21 cellular contexts compared by ENCODE assay signal in the genomic region with DNA sequence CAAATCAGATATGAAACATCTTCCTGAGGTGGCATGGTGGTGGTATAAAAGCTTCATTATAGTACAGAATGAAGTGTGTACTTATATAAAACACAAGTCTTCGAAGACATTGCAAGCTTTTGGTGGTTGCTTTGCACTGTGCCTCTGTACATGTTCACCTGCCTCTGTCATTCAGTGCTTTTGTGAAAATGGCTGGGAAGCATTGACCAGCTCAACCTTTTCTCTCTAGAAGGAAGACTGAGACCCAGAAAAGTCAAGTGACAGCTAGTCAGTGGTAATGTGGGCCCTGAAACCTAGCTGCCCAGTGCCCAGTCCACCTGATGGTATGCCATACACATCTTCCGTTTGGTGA. TPM values are rescaled to one million over a fixed set of nuclear protein-coding genes. Genes with fewer than 3 reads are reported as not detected.
A peak's percentile ranks its signal among the peaks of the same experiment; 100 is the strongest.
DNase-seq lines count a peak whose midpoint lies in the region; ATAC-seq, FAIRE-seq and TF ChIP-seq lines count a peak whose summit lies in the region.
"Had no signal": no experiment of that assay in that cellular context is flagged by ENCODE, and none has a peak within 500 bp of the region (broad histone marks: within the 10 kb centered on the region; RNA-seq: fewer than 3 reads in every experiment).

No MANE protein-coding gene starts in this region.

- no peak for TF ChIP-seq CTCF in kidney (IDR thresholded peaks at IDR 0.05; ENCODE audit: borderline replicate concordance, extremely low read depth, insufficient read depth)
- TF ChIP-seq CTCF in suprapubic skin (IDR thresholded peaks at IDR 0.05) = no peak
- no peak for TF ChIP-seq CTCF in activated CD8-positive, alpha-beta T cell treated with anti-CD3 and anti-CD28 coated beads for 36 hours (IDR thresholded peaks at IDR 0.05)

- ATAC-seq in activated CD4-positive, alpha-beta T cell treated with anti-CD3 and anti-CD28 coated beads for 36 hours = no peak
- no peak for ATAC-seq in activated CD8-positive, alpha-beta T cell treated with anti-CD3 and anti-CD28 coated beads for 36 hours
- ATAC-seq: GM12878 had no signal

- H3K9me3 ChIP-seq in SK-N-MC (ENCODE audit: low read depth, low read length) (no peaks in the 10 kb centered on the region), kidney (ENCODE audit: control insufficient read depth in 1 of 2, low read length in 2 of 2) (no peaks in the 10 kb centered on the region), suprapubic skin (no peaks in the 10 kb centered on the region)
- H3K9me3 ChIP-seq: BLaER1, MG63, thoracic aorta had no signal

- H3K9ac ChIP-seq in SK-N-MC (ENCODE audit: insufficient read length) (no peak overlapping the region), kidney (ENCODE audit: low read length in 2 of 2) (no peak overlapping the region)
- H3K9ac ChIP-seq: BLaER1 had no signal

- H3K4me3 ChIP-seq in SK-N-MC = peak overlapping the region; percentile 5
- no peak overlapping the region for H3K4me3 ChIP-seq in kidney (ENCODE audit: low read length in 2 of 2)
- H3K4me3 ChIP-seq in suprapubic skin = no peak overlapping the region
- H3K4me3 ChIP-seq: BLaER1, GM12878, MG63, skin epidermis, thoracic aorta had no signal

- WGBS in suprapubic skin = 88% methylated on average over 2 of the region's 2 CpGs

- intact Hi-C loops in activated CD4-positive, alpha-beta T cell treated with anti-CD3 and anti-CD28 coated beads for 36 hours (cut with DNase I, micrococcal nuclease) = loop anchor here (2.0 to 10.0 kb wide), 3 partner anchors 21 to 1005 kb away; a partner anchor contains a TSS
- intact Hi-C loops in kidney (cut with DNase I) = no loop called here
- intact Hi-C loops in activated CD8-positive, alpha-beta T cell treated with anti-CD3 and anti-CD28 coated beads for 36 hours (cut with micrococcal nuclease) = no loop called here

- POLR2A ChIA-PET in activated CD4-positive, alpha-beta T cell treated with anti-CD3 and anti-CD28 coated beads for 36 hours (lab: Charles Lee) = no interaction called here
- POLR2A ChIA-PET in activated CD4-positive, alpha-beta T cell treated with anti-CD3 and anti-CD28 coated beads, Interleukin-2, amount 10 ng/mL, durations not matched to agents 7 days and 5 days (lab: Charles Lee) = interaction anchor here (0.6 kb wide), 1 partner anchor 26 kb away, joined by 4 read pairs; no protein-coding TSS in a partner anchor
- POLR2A ChIA-PET in activated CD8-positive, alpha-beta T cell treated with anti-CD3 and anti-CD28 coated beads for 36 hours (lab: Charles Lee) = interaction anchor here (6.3 kb wide), 1 partner anchor 11 kb away, joined by 43 read pairs; a partner anchor contains a TSS

- DNase-seq in activated CD4-positive, alpha-beta T cell treated with anti-CD3 and anti-CD28 coated beads for 36 hours = no peak
- DNase-seq in activated CD4-positive, alpha-beta T cell treated with anti-CD3 and anti-CD28 coated beads, Interleukin-2, amount 10 ng/mL, durations not matched to agents 7 days and 5 days = no peak
- DNase-seq in SK-N-MC (ENCODE audit: low read depth, low spot score) (no peak), kidney (no peak), suprapubic skin (ENCODE audit: low spot score in 2 of 2) (peak in 1 of 2 donors; percentile 15), NCI-H526 treated with DMSO at 0.1 percent for 48 hours (lab: John Stamatoyannopoulos, UW) (no peak), NCI-H2107 treated with DMSO at 0.1 percent for 48 hours (lab: John Stamatoyannopoulos, UW; ENCODE audit: unreplicated experiment) (no peak)
- DNase-seq in activated CD8-positive, alpha-beta T cell treated with anti-CD3 and anti-CD28 coated beads for 36 hours = no peak
- DNase-seq: 8988T; activated CD4-positive, alpha-beta memory T cell treated with anti-CD3 and anti-CD28 coated beads for 36 hours; activated naive CD4-positive, alpha-beta T cell treated with anti-CD3 and anti-CD28 coated beads, Interleukin-2, amount 50 U/mL, for 16 hours; activated T-cell treated with anti-CD3 and anti-CD28 coated beads, Interleukin-2, amount 50 U/mL, for 1 hour; GF-D8; naive B cell; NCI-H2227 treated with DMSO at 0.1 percent for 48 hours had no signal

- no peak for TF ChIP-seq EP300 in suprapubic skin (IDR thresholded peaks at IDR 0.05)

- H3K27ac Mint-ChIP-seq in activated CD4-positive, alpha-beta T cell treated with anti-CD3 and anti-CD28 coated beads for 36 hours = peak overlapping the region; percentile 39
- H3K27ac Mint-ChIP-seq in activated CD4-positive, alpha-beta T cell treated with anti-CD3 and anti-CD28 coated beads, Interleukin-2, amount 10 ng/mL, durations not matched to agents 7 days and 5 days = no peak overlapping the region
- no peak overlapping the region for H3K27ac Mint-ChIP-seq in activated CD8-positive, alpha-beta T cell treated with anti-CD3 and anti-CD28 coated beads for 36 hours
- H3K27ac Mint-ChIP-seq: activated CD4-positive, alpha-beta memory T cell treated with anti-CD3 and anti-CD28 coated beads for 36 hours; naive B cell had no signal

- no peak for TF ChIP-seq POLR2A in suprapubic skin (IDR thresholded peaks at IDR 0.05)

- no peaks in the 10 kb centered on the region for H3K27me3 ChIP-seq in suprapubic skin
- H3K27me3 ChIP-seq: BLaER1, MG63 had no signal

- peaks cover 4% of the 10 kb centered on the region for H3K36me3 Mint-ChIP-seq in activated CD4-positive, alpha-beta T cell treated with anti-CD3 and anti-CD28 coated beads for 36 hours (ENCODE audit: low read depth)
- H3K36me3 Mint-ChIP-seq in activated CD4-positive, alpha-beta T cell treated with anti-CD3 and anti-CD28 coated beads, Interleukin-2, amount 10 ng/mL, durations not matched to agents 7 days and 5 days (ENCODE audit: low read depth) = peaks cover 29% of the 10 kb centered on the region
- H3K36me3 Mint-ChIP-seq in activated CD8-positive, alpha-beta T cell treated with anti-CD3 and anti-CD28 coated beads for 36 hours (ENCODE audit: low read depth) = no peaks in the 10 kb centered on the region
- H3K36me3 Mint-ChIP-seq: activated CD4-positive, alpha-beta memory T cell treated with anti-CD3 and anti-CD28 coated beads for 36 hours; naive B cell had no signal

- H3K27ac ChIP-seq in SK-N-MC (peak overlapping the region; percentile 4; the same call in 1 of the 2 replicates), kidney (ENCODE audit: low read depth in 2 of 2, low read length in 2 of 2) (peak overlapping the region; percentile 8 to 13), suprapubic skin (peak overlapping the region; percentile 0)
- H3K27ac ChIP-seq: BLaER1, thoracic aorta had no signal

- H3K4me3 Mint-ChIP-seq in activated CD4-positive, alpha-beta T cell treated with anti-CD3 and anti-CD28 coated beads for 36 hours = no peak overlapping the region
- H3K4me3 Mint-ChIP-seq in activated CD4-positive, alpha-beta T cell treated with anti-CD3 and anti-CD28 coated beads, Interleukin-2, amount 10 ng/mL, durations not matched to agents 7 days and 5 days = no peak overlapping the region
- H3K4me3 Mint-ChIP-seq in activated CD8-positive, alpha-beta T cell treated with anti-CD3 and anti-CD28 coated beads for 36 hours = no peak overlapping the region
- H3K4me3 Mint-ChIP-seq: activated CD4-positive, alpha-beta memory T cell treated with anti-CD3 and anti-CD28 coated beads for 36 hours had no signal

- H3K36me3 ChIP-seq in SK-N-MC (ENCODE audit: insufficient read depth, low read length) (no peaks in the 10 kb centered on the region), kidney (ENCODE audit: control insufficient read depth in 1 of 2, insufficient read depth in 2 of 2, low read length in 2 of 2) (no peaks in the 10 kb centered on the region), suprapubic skin (no peaks in the 10 kb centered on the region)
- H3K36me3 ChIP-seq: BLaER1, MG63, thoracic aorta had no signal

- CTCF ChIA-PET in activated CD4-positive, alpha-beta T cell treated with anti-CD3 and anti-CD28 coated beads for 36 hours (lab: Charles Lee) = interaction anchor here (0.6 to 23.1 kb wide), 5 partner anchors 10 to 223 kb away, joined by 3 to 405 read pairs (median 9); a partner anchor contains a TSS
- CTCF ChIA-PET in activated CD4-positive, alpha-beta T cell treated with anti-CD3 and anti-CD28 coated beads, Interleukin-2, amount 10 ng/mL, durations not matched to agents 7 days and 5 days (lab: Charles Lee) = no interaction called here
- CTCF ChIA-PET in activated CD8-positive, alpha-beta T cell treated with anti-CD3 and anti-CD28 coated beads for 36 hours (lab: Charles Lee) = interaction anchor here (0.6 to 33.7 kb wide), 4 partner anchors 11 to 312 kb away, joined by 3 to 746 read pairs (median 44); a partner anchor contains a TSS

- FAIRE-seq in kidney (lab: Jason Lieb, UNC) = no peak
- FAIRE-seq: GM12878, RCC 7860 had no signal

- no peaks in the 10 kb centered on the region for H3K9me3 Mint-ChIP-seq in activated CD4-positive, alpha-beta T cell treated with anti-CD3 and anti-CD28 coated beads for 36 hours (ENCODE audit: low read depth)
- peaks cover 4% of the 10 kb centered on the region for H3K9me3 Mint-ChIP-seq in activated CD4-positive, alpha-beta T cell treated with anti-CD3 and anti-CD28 coated beads, Interleukin-2, amount 10 ng/mL, durations not matched to agents 7 days and 5 days
- H3K9me3 Mint-ChIP-seq in activated CD8-positive, alpha-beta T cell treated with anti-CD3 and anti-CD28 coated beads for 36 hours = no peaks in the 10 kb centered on the region
- H3K9me3 Mint-ChIP-seq: activated CD4-positive, alpha-beta memory T cell treated with anti-CD3 and anti-CD28 coated beads for 36 hours; naive B cell had no signal

- H3K4me1 Mint-ChIP-seq in activated CD4-positive, alpha-beta T cell treated with anti-CD3 and anti-CD28 coated beads for 36 hours = peaks cover 45% of the 10 kb centered on the region
- peaks cover 32% of the 10 kb centered on the region for H3K4me1 Mint-ChIP-seq in activated CD4-positive, alpha-beta T cell treated with anti-CD3 and anti-CD28 coated beads, Interleukin-2, amount 10 ng/mL, durations not matched to agents 7 days and 5 days
- peaks cover 57% of the 10 kb centered on the region for H3K4me1 Mint-ChIP-seq in activated CD8-positive, alpha-beta T cell treated with anti-CD3 and anti-CD28 coated beads for 36 hours (ENCODE audit: low read depth)

- no peaks in the 10 kb centered on the region for H3K27me3 Mint-ChIP-seq in activated CD4-positive, alpha-beta T cell treated with anti-CD3 and anti-CD28 coated beads for 36 hours
- peaks cover 3% of the 10 kb centered on the region for H3K27me3 Mint-ChIP-seq in activated CD4-positive, alpha-beta T cell treated with anti-CD3 and anti-CD28 coated beads, Interleukin-2, amount 10 ng/mL, durations not matched to agents 7 days and 5 days
- H3K27me3 Mint-ChIP-seq in activated CD8-positive, alpha-beta T cell treated with anti-CD3 and anti-CD28 coated beads for 36 hours = no peaks in the 10 kb centered on the region
- H3K27me3 Mint-ChIP-seq: activated CD4-positive, alpha-beta memory T cell treated with anti-CD3 and anti-CD28 coated beads for 36 hours had no signal

- H3K4me1 ChIP-seq in kidney (ENCODE audit: control insufficient read depth in 1 of 2, insufficient read depth in 1 of 2, low read depth in 1 of 2, low read length in 2 of 2) (peaks cover 32 to 71% of the 10 kb centered on the region in 2 donors), suprapubic skin (peaks cover 77% of the 10 kb centered on the region)

RNA-seq across cellular contexts. Expression of a gene that starts 12.1 kb away (rescaled TPM):
- total RNA-seq in activated CD4-positive, alpha-beta T cell treated with anti-CD3 and anti-CD28 coated beads for 36 hours = 1 to 10 TPM; 7.8 to 7.9 TPM
- total RNA-seq in activated CD4-positive, alpha-beta T cell treated with anti-CD3 and anti-CD28 coated beads, Interleukin-2, amount 10 ng/mL, durations not matched to agents 7 days and 5 days = 10 to 100 TPM; 46.7 to 47.2 TPM
- total RNA-seq in kidney (89.1 TPM), suprapubic skin (100 to 1,000 TPM in 3 of 4 donors, 10 to 100 TPM in 1; 89.6 to 204 (median 161) TPM)
- 32.8 TPM for polyA plus RNA-seq in kidney (ENCODE audit: insufficient read depth, low read depth, low replicate concordance)
- 1 to 10 TPM; 7.9 to 8.4 TPM for total RNA-seq in activated CD8-positive, alpha-beta T cell treated with anti-CD3 and anti-CD28 coated beads for 36 hours

Comparison
In these comparisons a context has a peak if more than half of its experiments do, and no peak if none do; other contexts are left out.
1. intact Hi-C loops: an anchor here in activated CD4-positive, alpha-beta T cell treated with anti-CD3 and anti-CD28 coated beads for 36 hours (2.0 to 10.0 kb wide); none called in kidney and activated CD8-positive, alpha-beta T cell treated with anti-CD3 and anti-CD28 coated beads for 36 hours.